11 cellular contexts compared by ENCODE assay signal in the genomic region with DNA sequence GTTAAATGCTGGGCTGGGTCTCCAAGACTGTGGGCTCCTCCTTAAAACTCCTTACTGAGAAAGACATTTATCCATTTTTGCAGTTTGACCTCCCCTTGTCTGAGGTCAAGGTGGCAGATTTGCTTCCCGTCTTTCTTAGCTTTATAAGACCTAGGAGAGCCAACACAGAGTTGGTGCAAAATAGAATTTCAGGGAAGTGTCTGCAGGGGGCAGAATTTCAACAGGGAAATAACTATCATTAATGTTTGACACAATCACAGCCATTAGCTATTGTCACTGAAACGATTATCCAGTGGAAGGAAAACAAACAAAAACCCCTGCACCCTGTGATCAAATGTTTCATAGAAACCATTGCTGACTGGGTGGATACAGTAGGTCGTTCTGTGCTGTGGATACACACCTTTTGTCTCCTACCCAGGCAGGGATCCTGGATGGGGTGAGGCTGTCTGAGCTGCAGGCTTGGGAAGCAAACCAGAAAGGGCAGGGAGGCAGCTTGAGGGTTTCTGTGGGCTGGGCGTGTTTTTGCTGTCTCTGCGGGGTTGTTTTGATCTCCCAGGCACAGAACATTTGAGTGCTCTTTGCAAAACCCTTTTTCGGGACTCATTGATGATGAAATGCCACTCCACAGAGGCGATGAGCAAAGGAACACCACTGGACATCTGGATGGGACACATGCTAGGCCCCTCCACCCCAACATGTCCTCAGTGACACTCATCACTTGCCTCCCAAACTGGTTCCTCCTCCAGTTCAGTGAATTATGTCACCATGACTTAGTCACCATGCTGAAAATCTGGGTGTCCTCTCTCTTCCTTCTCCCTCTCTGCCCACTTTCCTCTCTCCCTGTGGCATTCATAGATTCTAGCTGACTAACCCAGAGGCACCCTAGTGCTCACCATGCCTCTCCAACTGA.
DNase-seq lines count a peak whose midpoint lies in the region; FAIRE-seq and TF ChIP-seq lines count a peak whose summit lies in the region.
"Had no signal": no experiment of that assay in that cellular context is flagged by ENCODE, and none has a peak within 500 bp of the region (broad histone marks: within the 10 kb centered on the region; RNA-seq: fewer than 3 reads in every experiment).

No MANE protein-coding gene starts in this region.

- H4K91ac ChIP-seq in H1 (replicated peaks; ENCODE audit: insufficient read length, low read length), result no peak overlapping the region

- H4K20me1 ChIP-seq in H1 (replicated peaks in 1 of 2; ENCODE audit: control insufficient read depth in 1 of 2, insufficient read depth in 2 of 2, low read length in 2 of 2) (no peaks in the 10 kb centered on the region), osteoblast (ENCODE audit: insufficient read depth, low read length) (no peaks in the 10 kb centered on the region)

- no peak overlapping the region for H3K23ac ChIP-seq in H1 (ENCODE audit: insufficient read length)

- no peak overlapping the region; the same call in 1 of the 2 replicates for H2BK20ac ChIP-seq in H1 (ENCODE audit: low read length)

- peak in 1 of 2 experiments; percentile 32; a peak in 1 of 4 replicates for TF ChIP-seq RAD21 in H1 (IDR thresholded peaks at IDR 0.05 in 1 of 2, conservative IDR thresholded peaks at IDR 0.05 in 1 of 2; ENCODE audit: low read depth in 2 of 2, low read length in 2 of 2)

- peak; percentile 37 for DNase-seq in ELR (ENCODE audit: low read depth)
- DNase-seq in NCI-H146 (lab: John Stamatoyannopoulos, UW), result peak; percentile 91
- DNase-seq in H1 (ENCODE audit: low read depth in 1 of 2, low spot score in 2 of 2), result no peak
- peak; percentile 50 for DNase-seq in osteoblast (ENCODE audit: insufficient read length, low spot score, missing footprints)
- no peak for DNase-seq in NCI-H1048 (lab: John Stamatoyannopoulos, UW)
- DNase-seq in prostate gland (ENCODE audit: low spot score), result no peak
- no peak for DNase-seq in NCI-H226
- DNase-seq in NCI-H2196 treated with DMSO at 0.1 percent for 48 hours (lab: John Stamatoyannopoulos, UW; ENCODE audit: unreplicated experiment), result no peak
- DNase-seq: activated gamma-delta T cell, ovary had no signal

- no peaks in the 10 kb centered on the region for H3K4me1 ChIP-seq in H1 (replicated peaks in 1 of 4; ENCODE audit: control insufficient read depth in 3 of 4, insufficient read depth in 4 of 4, low read length in 3 of 4)
- no peaks in the 10 kb centered on the region for H3K4me1 ChIP-seq in osteoblast (ENCODE audit: insufficient read depth, low read length)
- no peaks in the 10 kb centered on the region for H3K4me1 ChIP-seq in prostate gland (replicated peaks)

- H3K4me3 ChIP-seq in H1 (ENCODE audit: extremely low read depth in 1 of 4, insufficient read depth in 2 of 4, low read depth in 3 of 4, low read length in 4 of 4) (no peak overlapping the region), osteoblast (ENCODE audit: insufficient read depth, low read length) (no peak overlapping the region), prostate gland (no peak overlapping the region)
- H3K4me3 ChIP-seq: ovary had no signal

- H2BK5ac ChIP-seq in H1 (ENCODE audit: low read depth, low read length), result no peak overlapping the region

- TF ChIP-seq CTCF in H1 (IDR thresholded peaks at IDR 0.05; ENCODE audit: control extremely low read depth in 1 of 3, insufficient read depth in 1 of 3, low read depth in 1 of 3, low read length in 3 of 3) (peak in 2 of 3 experiments; percentile 5 to 48; a peak in 2 of 4 replicates), osteoblast (IDR thresholded peaks at IDR 0.05; ENCODE audit: extremely low read depth, low read depth, low read length) (peak; percentile 41), prostate gland (IDR thresholded peaks at IDR 0.05) (no peak)

- POLR2A ChIA-PET in H1 (lab: Charles Lee; ENCODE audit: partially characterized antibody), result interaction anchor here (0.6 to 1.4 kb wide), 2 partner anchors 98 to 162 kb away, joined by 3 read pairs; no protein-coding TSS in a partner anchor

- WGBS in H1 (ENCODE audit: extremely low coverage in 1 of 2, insufficient coverage in 1 of 2, insufficient read length in 1 of 2, insufficient replicate concordance in 2 of 2, low coverage in 1 of 2, low lambda C conversion rate in 2 of 2, missing lambda C conversion rate in 1 of 2), 2 experiments, result 59% methylated on average over 7 of the region's 7 CpGs; no CpG with 5 or more reads in 1 of the 2 experiments
- 76% methylated on average over 7 of the region's 7 CpGs for WGBS in prostate gland

- no peak for TF ChIP-seq EP300 in H1 (IDR thresholded peaks at IDR 0.05; ENCODE audit: borderline replicate concordance in 1 of 2, low read depth in 2 of 2, low read length in 2 of 2)

- no peak overlapping the region for H3K14ac ChIP-seq in H1 (ENCODE audit: insufficient read length)

- H3K9ac ChIP-seq in H1 (replicated peaks in 1 of 4; ENCODE audit: extremely low read depth in 1 of 4, low read depth in 3 of 4, low read length in 3 of 4), result no peak overlapping the region

- no peak overlapping the region for H2BK12ac ChIP-seq in H1 (ENCODE audit: low read depth, low read length)

- H2AFZ ChIP-seq in H1 (ENCODE audit: low read length) (no peak overlapping the region), osteoblast (ENCODE audit: low read length) (peak overlapping the region; percentile 64)

- H3K79me1 ChIP-seq in H1 (ENCODE audit: low read depth, low read length), result no peaks in the 10 kb centered on the region

- H4K5ac ChIP-seq in H1 (ENCODE audit: insufficient read length, low read depth, low read length), result no peak overlapping the region

- no peak overlapping the region for H2BK120ac ChIP-seq in H1 (replicated peaks; ENCODE audit: low read depth, low read length)

- CTCF ChIA-PET in H1 (lab: Charles Lee; ENCODE audit: partially characterized antibody), result interaction anchor here (0.6 to 5.7 kb wide), 36 partner anchors 9 to 368 kb away, joined by 3 to 83 read pairs (median 4); no protein-coding TSS in a partner anchor

- H2AK5ac ChIP-seq in H1 (ENCODE audit: low read depth, low read length), result no peak overlapping the region

- no peaks in the 10 kb centered on the region for H3K9me3 ChIP-seq in H1 (ENCODE audit: insufficient read depth in 2 of 2, low read depth in 1 of 2, low read length in 1 of 2)
- no peaks in the 10 kb centered on the region for H3K9me3 ChIP-seq in osteoblast (ENCODE audit: low read depth, low read length)
- H3K9me3 ChIP-seq in prostate gland, result no peaks in the 10 kb centered on the region
- H3K9me3 ChIP-seq: ovary had no signal

- peaks cover 14 to 36% (median 22%) of the 10 kb centered on the region in 4 experiments for H3K27me3 ChIP-seq in H1 (replicated peaks in 1 of 4; ENCODE audit: control insufficient read depth in 3 of 4, extremely low read depth in 1 of 4, insufficient read depth in 3 of 4, low read length in 3 of 4)
- no peaks in the 10 kb centered on the region for H3K27me3 ChIP-seq in osteoblast (ENCODE audit: insufficient read depth, low read length)
- H3K27me3 ChIP-seq in prostate gland (replicated peaks; ENCODE audit: insufficient read depth), result no peaks in the 10 kb centered on the region
- H3K27me3 ChIP-seq: ovary had no signal

- no peak overlapping the region for H3K27ac ChIP-seq in H1 (ENCODE audit: low read depth, low read length)
- H3K27ac ChIP-seq in osteoblast (ENCODE audit: low read depth, low read length), result no peak overlapping the region
- no peak overlapping the region for H3K27ac ChIP-seq in prostate gland
- H3K27ac ChIP-seq: ovary had no signal

- H3K23me2 ChIP-seq in H1 (ENCODE audit: low read depth, low read length), result no peaks in the 10 kb centered on the region

- TF ChIP-seq POLR2A in H1 (IDR thresholded peaks at IDR 0.05; ENCODE audit: control extremely low read depth in 1 of 2, low read depth in 2 of 2, low read length in 2 of 2) (no peak), prostate gland (IDR thresholded peaks at IDR 0.05) (no peak)

- H3K4me2 ChIP-seq in H1 (ENCODE audit: insufficient read depth in 1 of 2, low read depth in 2 of 2, low read length in 2 of 2) (no peak overlapping the region), osteoblast (ENCODE audit: insufficient read depth, low read length) (no peak overlapping the region)

- no peak overlapping the region for H2BK15ac ChIP-seq in H1 (ENCODE audit: low read length)

- H3K4ac ChIP-seq in H1 (replicated peaks; ENCODE audit: insufficient read length, low read depth, low read length), result no peak overlapping the region

- H3K18ac ChIP-seq in H1 (ENCODE audit: extremely low read depth, low read length), result no peak overlapping the region

- no peak overlapping the region for H4K8ac ChIP-seq in H1 (ENCODE audit: extremely low read depth, insufficient read depth, low read length)

- intact Hi-C loops in prostate gland (cut with DNase I), result no loop called here

- FAIRE-seq in H1 (lab: Jason Lieb, UNC), result peak; percentile 13
- FAIRE-seq: G401.6 had no signal

- H3K79me2 ChIP-seq in H1 (ENCODE audit: control insufficient read depth in 1 of 2, insufficient read depth in 2 of 2, low read length in 2 of 2), result no peaks in the 10 kb centered on the region
- no peaks in the 10 kb centered on the region for H3K79me2 ChIP-seq in osteoblast (ENCODE audit: insufficient read depth, low read length)

- no peak overlapping the region for H3K56ac ChIP-seq in H1 (replicated peaks; ENCODE audit: insufficient read length, low read depth, low read length)

- no peaks in the 10 kb centered on the region for H3K36me3 ChIP-seq in H1 (ENCODE audit: control insufficient read depth in 2 of 4, insufficient read depth in 4 of 4, low read length in 3 of 4)
- H3K36me3 ChIP-seq in osteoblast (ENCODE audit: insufficient read depth, low read length), result no peaks in the 10 kb centered on the region
- no peaks in the 10 kb centered on the region for H3K36me3 ChIP-seq in prostate gland
- H3K36me3 ChIP-seq: ovary had no signal

TF ChIP-seq in H1, 55 proteins besides CTCF, POLR2A, EP300 and RAD21 (continues in another document):
- TF ChIP-seq SAP30 (IDR thresholded peaks at IDR 0.05; ENCODE audit: insufficient read depth, insufficient replicate concordance, low read length) (no peak), ZNF274 (IDR thresholded peaks at IDR 0.05; ENCODE audit: borderline replicate concordance, extremely low read depth, low read length) (no peak), ASH2L (IDR thresholded peaks at IDR 0.05; ENCODE audit: low read length) (no peak), RXRA (IDR thresholded peaks at IDR 0.05; ENCODE audit: insufficient read depth, low read depth, low read length) (no peak), ATF3 (IDR thresholded peaks at IDR 0.05; ENCODE audit: insufficient read depth, low read depth, low read length) (no peak), SIN3A (conservative IDR thresholded peaks at IDR 0.05 in 1 of 2, IDR thresholded peaks at IDR 0.05 in 1 of 2; ENCODE audit: low read depth in 1 of 2, low read length in 2 of 2) (no peak), SP1 (IDR thresholded peaks at IDR 0.05; ENCODE audit: low read depth, low read length) (no peak)

Comparison
In these comparisons a context has a peak if more than half of its experiments do, and no peak if none do; other contexts are left out.
1. DNase-seq: peak in ELR (single experiment), NCI-H146 (single experiment) and osteoblast (single experiment); none in H1 (0 of 2), NCI-H1048 (single experiment), prostate gland (single experiment), NCI-H226 (single experiment) and NCI-H2196 treated with DMSO at 0.1 percent for 48 hours (single experiment).
2. CTCF ChIP-seq: peak in H1 (2 of 3) and osteoblast (single experiment); none in prostate gland (0 of 4).